Comparison of ENCODE assay signal across 16 cellular contexts in genomic region chr22:44395116-44396005, GRCh38.
DNase-seq lines count a peak whose midpoint lies in the region; ATAC-seq and TF ChIP-seq lines count a peak whose summit lies in the region.
"Had no signal": no experiment of that assay in that cellular context is flagged by ENCODE, and none has a peak within 500 bp of the region (broad histone marks: within the 10 kb centered on the region; RNA-seq: fewer than 3 reads in every experiment).

No MANE protein-coding gene starts in this region.

- H3K27ac Mint-ChIP-seq in activated CD8-positive, alpha-beta memory T cell treated with anti-CD3 and anti-CD28 coated beads, Interleukin-2, amount 10 ng/mL, durations not matched to agents 7 days and 5 days, result no peak overlapping the region
- no peak overlapping the region for H3K27ac Mint-ChIP-seq in activated T-helper 1 cell treated with anti-CD3 and anti-CD28 coated beads, Interleukin-12 subunit alpha, Interleukin-12 subunit beta, Interleukin-2, Interleukin-4 antibody, amounts not matched to agents 30 ng/mL and 10 ng/mL and 1 ng/mL, durations not matched to agents 14 hours and 24 hours and 36 hours
- H3K27ac Mint-ChIP-seq: activated naive CD8-positive, alpha-beta T cell treated with anti-CD3 and anti-CD28 coated beads, Interleukin-2, amount 50 U/mL, for 24 hours; stimulated activated memory B cell treated with anti-CD40 and anti-IgM and Interleukin-4, amounts not matched to agents 10 μg/mL and 1 μg/mL and 100 μg/mL, for 72 hours had no signal

- H3K4me3 ChIP-seq in H7 (ENCODE audit: insufficient read depth, low read depth, low read length) (no peak overlapping the region), right atrium auricular region (no peak overlapping the region)
- H3K4me3 ChIP-seq: GM12878, HAP-1, smooth muscle cell had no signal

- no peaks in the 10 kb centered on the region for H3K4me1 Mint-ChIP-seq in activated CD8-positive, alpha-beta memory T cell treated with anti-CD3 and anti-CD28 coated beads, Interleukin-2, amount 10 ng/mL, durations not matched to agents 7 days and 5 days
- H3K4me1 Mint-ChIP-seq in activated T-helper 1 cell treated with anti-CD3 and anti-CD28 coated beads, Interleukin-12 subunit alpha, Interleukin-12 subunit beta, Interleukin-2, Interleukin-4 antibody, amounts not matched to agents 30 ng/mL and 10 ng/mL and 1 ng/mL, durations not matched to agents 14 hours and 24 hours and 36 hours (ENCODE audit: low read depth), result no peaks in the 10 kb centered on the region
- H3K4me1 Mint-ChIP-seq: activated naive CD8-positive, alpha-beta T cell treated with anti-CD3 and anti-CD28 coated beads, Interleukin-2, amount 50 U/mL, for 24 hours; stimulated activated memory B cell treated with anti-CD40 and anti-IgM and Interleukin-4, amounts not matched to agents 10 μg/mL and 1 μg/mL and 100 μg/mL, for 72 hours had no signal

- no peaks in the 10 kb centered on the region for H3K9me3 Mint-ChIP-seq in activated CD8-positive, alpha-beta memory T cell treated with anti-CD3 and anti-CD28 coated beads, Interleukin-2, amount 10 ng/mL, durations not matched to agents 7 days and 5 days (ENCODE audit: low read depth)
- H3K9me3 Mint-ChIP-seq in activated T-helper 1 cell treated with anti-CD3 and anti-CD28 coated beads, Interleukin-12 subunit alpha, Interleukin-12 subunit beta, Interleukin-2, Interleukin-4 antibody, amounts not matched to agents 30 ng/mL and 10 ng/mL and 1 ng/mL, durations not matched to agents 14 hours and 24 hours and 36 hours, result no peaks in the 10 kb centered on the region
- H3K9me3 Mint-ChIP-seq: activated naive CD8-positive, alpha-beta T cell treated with anti-CD3 and anti-CD28 coated beads, Interleukin-2, amount 50 U/mL, for 24 hours; central memory CD8-positive, alpha-beta T cell; stimulated activated memory B cell treated with anti-CD40 and anti-IgM and Interleukin-4, amounts not matched to agents 10 μg/mL and 1 μg/mL and 100 μg/mL, for 72 hours had no signal

- H3K36me3 Mint-ChIP-seq in activated CD8-positive, alpha-beta memory T cell treated with anti-CD3 and anti-CD28 coated beads, Interleukin-2, amount 10 ng/mL, durations not matched to agents 7 days and 5 days, result no peaks in the 10 kb centered on the region
- H3K36me3 Mint-ChIP-seq in activated T-helper 1 cell treated with anti-CD3 and anti-CD28 coated beads, Interleukin-12 subunit alpha, Interleukin-12 subunit beta, Interleukin-2, Interleukin-4 antibody, amounts not matched to agents 30 ng/mL and 10 ng/mL and 1 ng/mL, durations not matched to agents 14 hours and 24 hours and 36 hours (ENCODE audit: low read depth), result no peaks in the 10 kb centered on the region
- H3K36me3 Mint-ChIP-seq: stimulated activated memory B cell treated with anti-CD40 and anti-IgM and Interleukin-4, amounts not matched to agents 10 μg/mL and 1 μg/mL and 100 μg/mL, for 72 hours had no signal

- H3K4me1 ChIP-seq in right atrium auricular region, result no peaks in the 10 kb centered on the region
- H3K4me1 ChIP-seq: HAP-1 had no signal

- CTCF ChIA-PET in activated CD8-positive, alpha-beta memory T cell treated with anti-CD3 and anti-CD28 coated beads, Interleukin-2, amount 10 ng/mL, durations not matched to agents 7 days and 5 days (lab: Charles Lee), result no interaction called here

- no peak overlapping the region for H3K4me3 Mint-ChIP-seq in activated CD8-positive, alpha-beta memory T cell treated with anti-CD3 and anti-CD28 coated beads, Interleukin-2, amount 10 ng/mL, durations not matched to agents 7 days and 5 days
- no peak overlapping the region for H3K4me3 Mint-ChIP-seq in activated T-helper 1 cell treated with anti-CD3 and anti-CD28 coated beads, Interleukin-12 subunit alpha, Interleukin-12 subunit beta, Interleukin-2, Interleukin-4 antibody, amounts not matched to agents 30 ng/mL and 10 ng/mL and 1 ng/mL, durations not matched to agents 14 hours and 24 hours and 36 hours
- H3K4me3 Mint-ChIP-seq: activated naive CD8-positive, alpha-beta T cell treated with anti-CD3 and anti-CD28 coated beads, Interleukin-2, amount 50 U/mL, for 24 hours; central memory CD8-positive, alpha-beta T cell; stimulated activated memory B cell treated with anti-CD40 and anti-IgM and Interleukin-4, amounts not matched to agents 10 μg/mL and 1 μg/mL and 100 μg/mL, for 72 hours had no signal

- intact Hi-C loops in posterior vena cava (cut with DNase I), result no loop called here
- intact Hi-C loops in activated T-helper 1 cell treated with anti-CD3 and anti-CD28 coated beads, Interleukin-12 subunit alpha, Interleukin-12 subunit beta, Interleukin-2, Interleukin-4 antibody, amounts not matched to agents 30 ng/mL and 10 ng/mL and 1 ng/mL, durations not matched to agents 14 hours and 24 hours and 36 hours (cut with micrococcal nuclease), result no loop called here

- H3K36me3 ChIP-seq in H7 (replicated peaks; ENCODE audit: control insufficient read depth, insufficient read depth, low read length) (no peaks in the 10 kb centered on the region), right atrium auricular region (no peaks in the 10 kb centered on the region)
- H3K36me3 ChIP-seq: HAP-1 had no signal

- no peak for ATAC-seq in activated CD8-positive, alpha-beta memory T cell treated with anti-CD3 and anti-CD28 coated beads, Interleukin-2, amount 10 ng/mL, durations not matched to agents 7 days and 5 days
- no peak for ATAC-seq in GM18498 (IDR thresholded peaks at IDR 0.05; ENCODE audit: unreplicated experiment)
- ATAC-seq: activated naive CD8-positive, alpha-beta T cell treated with anti-CD3 and anti-CD28 coated beads, Interleukin-2, amount 50 U/mL, for 24 hours; GM12878; stimulated activated memory B cell treated with anti-CD40 and anti-IgM and Interleukin-4, amounts not matched to agents 10 μg/mL and 1 μg/mL and 100 μg/mL, for 72 hours had no signal

- peaks cover 3% of the 10 kb centered on the region for H3K27me3 Mint-ChIP-seq in activated CD8-positive, alpha-beta memory T cell treated with anti-CD3 and anti-CD28 coated beads, Interleukin-2, amount 10 ng/mL, durations not matched to agents 7 days and 5 days
- H3K27me3 Mint-ChIP-seq in activated T-helper 1 cell treated with anti-CD3 and anti-CD28 coated beads, Interleukin-12 subunit alpha, Interleukin-12 subunit beta, Interleukin-2, Interleukin-4 antibody, amounts not matched to agents 30 ng/mL and 10 ng/mL and 1 ng/mL, durations not matched to agents 14 hours and 24 hours and 36 hours (ENCODE audit: insufficient read depth), result peaks cover 3% of the 10 kb centered on the region
- H3K27me3 Mint-ChIP-seq: activated naive CD8-positive, alpha-beta T cell treated with anti-CD3 and anti-CD28 coated beads, Interleukin-2, amount 50 U/mL, for 24 hours had no signal

- no peak overlapping the region for H3K27ac ChIP-seq in right atrium auricular region

- no peak for TF ChIP-seq CTCF in right atrium auricular region (IDR thresholded peaks at IDR 0.05)

- peak; percentile 4 for DNase-seq in activated CD8-positive, alpha-beta memory T cell treated with anti-CD3 and anti-CD28 coated beads, Interleukin-2, amount 10 ng/mL, durations not matched to agents 7 days and 5 days
- DNase-seq in activated CD8-positive, alpha-beta memory T cell treated with anti-CD3 and anti-CD28 coated beads for 24 hours, result no peak
- DNase-seq in H7 (peak; percentile 52), right atrium auricular region (ENCODE audit: low spot score) (peak; percentile 44), posterior vena cava (ENCODE audit: low spot score) (peak; percentile 73), HuH-7 (ENCODE audit: low spot score) (no peak)
- no peak for DNase-seq in activated T-helper 1 cell treated with anti-CD3 and anti-CD28 coated beads, Interleukin-12 subunit alpha, Interleukin-12 subunit beta, Interleukin-2, Interleukin-4 antibody, amounts not matched to agents 30 ng/mL and 10 ng/mL and 1 ng/mL, durations not matched to agents 14 hours and 24 hours and 36 hours (ENCODE audit: low spot score)
- DNase-seq: activated naive CD8-positive, alpha-beta T cell treated with anti-CD3 and anti-CD28 coated beads, Interleukin-2, amount 50 U/mL, for 24 hours; NCI-H2081; SW 1271 had no signal

- no peaks in the 10 kb centered on the region for H3K27me3 ChIP-seq in H7 (ENCODE audit: control insufficient read depth, insufficient read depth, low read length)
- H3K27me3 ChIP-seq in right atrium auricular region, result no peaks in the 10 kb centered on the region

- no peaks in the 10 kb centered on the region for H3K9me3 ChIP-seq in right atrium auricular region
- H3K9me3 ChIP-seq: HAP-1 had no signal

Comparison
In these comparisons a context has a peak if more than half of its experiments do, and no peak if none do; other contexts are left out.
1. DNase-seq: peak in activated CD8-positive, alpha-beta memory T cell treated with anti-CD3 and anti-CD28 coated beads, Interleukin-2, amount 10 ng/mL, durations not matched to agents 7 days and 5 days (single experiment), H7 (single experiment), right atrium auricular region (single experiment) and posterior vena cava (single experiment); none in activated CD8-positive, alpha-beta memory T cell treated with anti-CD3 and anti-CD28 coated beads for 24 hours (single experiment), activated T-helper 1 cell treated with anti-CD3 and anti-CD28 coated beads, Interleukin-12 subunit alpha, Interleukin-12 subunit beta, Interleukin-2, Interleukin-4 antibody, amounts not matched to agents 30 ng/mL and 10 ng/mL and 1 ng/mL, durations not matched to agents 14 hours and 24 hours and 36 hours (single experiment) and HuH-7 (single experiment).